Comparison of ENCODE assay signal across 1 cellular context in genomic region chr1:156869455-156869854, GRCh38.
A peak's percentile ranks its signal among the peaks of the same experiment; 100 is the strongest.
TF ChIP-seq lines count a peak whose summit lies in the region.

No MANE protein-coding gene starts in this region.

TF ChIP-seq in K562, 482 proteins besides CTCF, POLR2A, EP300 and RAD21 (continued from another document):
- TF ChIP-seq, protein P1, sequence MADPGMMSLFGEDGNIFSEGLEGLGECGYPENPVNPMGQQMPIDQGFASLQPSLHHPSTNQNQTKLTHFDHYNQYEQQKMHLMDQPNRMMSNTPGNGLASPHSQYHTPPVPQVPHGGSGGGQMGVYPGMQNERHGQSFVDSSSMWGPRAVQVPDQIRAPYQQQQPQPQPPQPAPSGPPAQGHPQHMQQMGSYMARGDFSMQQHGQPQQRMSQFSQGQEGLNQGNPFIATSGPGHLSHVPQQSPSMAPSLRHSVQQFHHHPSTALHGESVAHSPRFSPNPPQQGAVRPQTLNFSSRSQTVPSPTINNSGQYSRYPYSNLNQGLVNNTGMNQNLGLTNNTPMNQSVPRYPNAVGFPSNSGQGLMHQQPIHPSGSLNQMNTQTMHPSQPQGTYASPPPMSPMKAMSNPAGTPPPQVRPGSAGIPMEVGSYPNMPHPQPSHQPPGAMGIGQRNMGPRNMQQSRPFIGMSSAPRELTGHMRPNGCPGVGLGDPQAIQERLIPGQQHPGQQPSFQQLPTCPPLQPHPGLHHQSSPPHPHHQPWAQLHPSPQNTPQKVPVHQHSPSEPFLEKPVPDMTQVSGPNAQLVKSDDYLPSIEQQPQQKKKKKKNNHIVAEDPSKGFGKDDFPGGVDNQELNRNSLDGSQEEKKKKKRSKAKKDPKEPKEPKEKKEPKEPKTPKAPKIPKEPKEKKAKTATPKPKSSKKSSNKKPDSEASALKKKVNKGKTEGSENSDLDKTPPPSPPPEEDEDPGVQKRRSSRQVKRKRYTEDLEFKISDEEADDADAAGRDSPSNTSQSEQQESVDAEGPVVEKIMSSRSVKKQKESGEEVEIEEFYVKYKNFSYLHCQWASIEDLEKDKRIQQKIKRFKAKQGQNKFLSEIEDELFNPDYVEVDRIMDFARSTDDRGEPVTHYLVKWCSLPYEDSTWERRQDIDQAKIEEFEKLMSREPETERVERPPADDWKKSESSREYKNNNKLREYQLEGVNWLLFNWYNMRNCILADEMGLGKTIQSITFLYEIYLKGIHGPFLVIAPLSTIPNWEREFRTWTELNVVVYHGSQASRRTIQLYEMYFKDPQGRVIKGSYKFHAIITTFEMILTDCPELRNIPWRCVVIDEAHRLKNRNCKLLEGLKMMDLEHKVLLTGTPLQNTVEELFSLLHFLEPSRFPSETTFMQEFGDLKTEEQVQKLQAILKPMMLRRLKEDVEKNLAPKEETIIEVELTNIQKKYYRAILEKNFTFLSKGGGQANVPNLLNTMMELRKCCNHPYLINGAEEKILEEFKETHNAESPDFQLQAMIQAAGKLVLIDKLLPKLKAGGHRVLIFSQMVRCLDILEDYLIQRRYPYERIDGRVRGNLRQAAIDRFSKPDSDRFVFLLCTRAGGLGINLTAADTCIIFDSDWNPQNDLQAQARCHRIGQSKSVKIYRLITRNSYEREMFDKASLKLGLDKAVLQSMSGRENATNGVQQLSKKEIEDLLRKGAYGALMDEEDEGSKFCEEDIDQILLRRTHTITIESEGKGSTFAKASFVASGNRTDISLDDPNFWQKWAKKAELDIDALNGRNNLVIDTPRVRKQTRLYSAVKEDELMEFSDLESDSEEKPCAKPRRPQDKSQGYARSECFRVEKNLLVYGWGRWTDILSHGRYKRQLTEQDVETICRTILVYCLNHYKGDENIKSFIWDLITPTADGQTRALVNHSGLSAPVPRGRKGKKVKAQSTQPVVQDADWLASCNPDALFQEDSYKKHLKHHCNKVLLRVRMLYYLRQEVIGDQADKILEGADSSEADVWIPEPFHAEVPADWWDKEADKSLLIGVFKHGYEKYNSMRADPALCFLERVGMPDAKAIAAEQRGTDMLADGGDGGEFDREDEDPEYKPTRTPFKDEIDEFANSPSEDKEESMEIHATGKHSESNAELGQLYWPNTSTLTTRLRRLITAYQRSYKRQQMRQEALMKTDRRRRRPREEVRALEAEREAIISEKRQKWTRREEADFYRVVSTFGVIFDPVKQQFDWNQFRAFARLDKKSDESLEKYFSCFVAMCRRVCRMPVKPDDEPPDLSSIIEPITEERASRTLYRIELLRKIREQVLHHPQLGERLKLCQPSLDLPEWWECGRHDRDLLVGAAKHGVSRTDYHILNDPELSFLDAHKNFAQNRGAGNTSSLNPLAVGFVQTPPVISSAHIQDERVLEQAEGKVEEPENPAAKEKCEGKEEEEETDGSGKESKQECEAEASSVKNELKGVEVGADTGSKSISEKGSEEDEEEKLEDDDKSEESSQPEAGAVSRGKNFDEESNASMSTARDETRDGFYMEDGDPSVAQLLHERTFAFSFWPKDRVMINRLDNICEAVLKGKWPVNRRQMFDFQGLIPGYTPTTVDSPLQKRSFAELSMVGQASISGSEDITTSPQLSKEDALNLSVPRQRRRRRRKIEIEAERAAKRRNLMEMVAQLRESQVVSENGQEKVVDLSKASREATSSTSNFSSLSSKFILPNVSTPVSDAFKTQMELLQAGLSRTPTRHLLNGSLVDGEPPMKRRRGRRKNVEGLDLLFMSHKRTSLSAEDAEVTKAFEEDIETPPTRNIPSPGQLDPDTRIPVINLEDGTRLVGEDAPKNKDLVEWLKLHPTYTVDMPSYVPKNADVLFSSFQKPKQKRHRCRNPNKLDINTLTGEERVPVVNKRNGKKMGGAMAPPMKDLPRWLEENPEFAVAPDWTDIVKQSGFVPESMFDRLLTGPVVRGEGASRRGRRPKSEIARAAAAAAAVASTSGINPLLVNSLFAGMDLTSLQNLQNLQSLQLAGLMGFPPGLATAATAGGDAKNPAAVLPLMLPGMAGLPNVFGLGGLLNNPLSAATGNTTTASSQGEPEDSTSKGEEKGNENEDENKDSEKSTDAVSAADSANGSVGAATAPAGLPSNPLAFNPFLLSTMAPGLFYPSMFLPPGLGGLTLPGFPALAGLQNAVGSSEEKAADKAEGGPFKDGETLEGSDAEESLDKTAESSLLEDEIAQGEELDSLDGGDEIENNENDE (IDR thresholded peaks at IDR 0.05; ENCODE audit: low read depth, low read length) = no peak
- TF ChIP-seq ILK (tag; IDR thresholded peaks at IDR 0.05; ENCODE audit: borderline replicate concordance, low read depth) (no peak), STAG1 (CRISPR knock-in tag; IDR thresholded peaks at IDR 0.05; ENCODE audit: borderline replicate concordance) (no peak), CXXC5 (CRISPR knock-in tag; IDR thresholded peaks at IDR 0.05) (no peak; the same call in 1 of the 2 replicates), PBX2 (CRISPR knock-in tag; IDR thresholded peaks at IDR 0.05; ENCODE audit: low read depth) (no peak), PBX2 (tag; conservative IDR thresholded peaks at IDR 0.05; ENCODE audit: low read depth) (no peak), BHLHE40 (IDR thresholded peaks at IDR 0.05; ENCODE audit: low read length) (no peak), MITF (IDR thresholded peaks at IDR 0.05) (no peak), RBM39 (optimal IDR thresholded peaks at IDR 0.05; ENCODE audit: low read depth, low read length) (no peak), KHSRP (IDR thresholded peaks at IDR 0.05) (no peak), POLR2H (tag; IDR thresholded peaks at IDR 0.05; ENCODE audit: low read depth) (no peak), KAT2B (IDR thresholded peaks at IDR 0.05; ENCODE audit: low read depth, low read length) (no peak), HEY1 (CRISPR knock-in tag; IDR thresholded peaks at IDR 0.05; ENCODE audit: borderline replicate concordance) (no peak), ZNF277 (CRISPR knock-in tag; IDR thresholded peaks at IDR 0.05; ENCODE audit: borderline replicate concordance) (no peak), PHF21A (IDR thresholded peaks at IDR 0.05; ENCODE audit: borderline replicate concordance, low read depth) (no peak), TGIF2 (CRISPR knock-in tag; IDR thresholded peaks at IDR 0.05) (no peak), SRSF3 (IDR thresholded peaks at IDR 0.05; ENCODE audit: insufficient read depth, low read length) (no peak), PHB2 (IDR thresholded peaks at IDR 0.05; ENCODE audit: low read depth) (no peak), ATF3 (IDR thresholded peaks at IDR 0.05) (no peak), ATF3 (CRISPR knock-in tag; conservative IDR thresholded peaks at IDR 0.05) (no peak), MTA1 (IDR thresholded peaks at IDR 0.05; ENCODE audit: borderline replicate concordance) (peak; percentile 26; the same call in 1 of the 2 replicates)
- TF ChIP-seq, protein P2, sequence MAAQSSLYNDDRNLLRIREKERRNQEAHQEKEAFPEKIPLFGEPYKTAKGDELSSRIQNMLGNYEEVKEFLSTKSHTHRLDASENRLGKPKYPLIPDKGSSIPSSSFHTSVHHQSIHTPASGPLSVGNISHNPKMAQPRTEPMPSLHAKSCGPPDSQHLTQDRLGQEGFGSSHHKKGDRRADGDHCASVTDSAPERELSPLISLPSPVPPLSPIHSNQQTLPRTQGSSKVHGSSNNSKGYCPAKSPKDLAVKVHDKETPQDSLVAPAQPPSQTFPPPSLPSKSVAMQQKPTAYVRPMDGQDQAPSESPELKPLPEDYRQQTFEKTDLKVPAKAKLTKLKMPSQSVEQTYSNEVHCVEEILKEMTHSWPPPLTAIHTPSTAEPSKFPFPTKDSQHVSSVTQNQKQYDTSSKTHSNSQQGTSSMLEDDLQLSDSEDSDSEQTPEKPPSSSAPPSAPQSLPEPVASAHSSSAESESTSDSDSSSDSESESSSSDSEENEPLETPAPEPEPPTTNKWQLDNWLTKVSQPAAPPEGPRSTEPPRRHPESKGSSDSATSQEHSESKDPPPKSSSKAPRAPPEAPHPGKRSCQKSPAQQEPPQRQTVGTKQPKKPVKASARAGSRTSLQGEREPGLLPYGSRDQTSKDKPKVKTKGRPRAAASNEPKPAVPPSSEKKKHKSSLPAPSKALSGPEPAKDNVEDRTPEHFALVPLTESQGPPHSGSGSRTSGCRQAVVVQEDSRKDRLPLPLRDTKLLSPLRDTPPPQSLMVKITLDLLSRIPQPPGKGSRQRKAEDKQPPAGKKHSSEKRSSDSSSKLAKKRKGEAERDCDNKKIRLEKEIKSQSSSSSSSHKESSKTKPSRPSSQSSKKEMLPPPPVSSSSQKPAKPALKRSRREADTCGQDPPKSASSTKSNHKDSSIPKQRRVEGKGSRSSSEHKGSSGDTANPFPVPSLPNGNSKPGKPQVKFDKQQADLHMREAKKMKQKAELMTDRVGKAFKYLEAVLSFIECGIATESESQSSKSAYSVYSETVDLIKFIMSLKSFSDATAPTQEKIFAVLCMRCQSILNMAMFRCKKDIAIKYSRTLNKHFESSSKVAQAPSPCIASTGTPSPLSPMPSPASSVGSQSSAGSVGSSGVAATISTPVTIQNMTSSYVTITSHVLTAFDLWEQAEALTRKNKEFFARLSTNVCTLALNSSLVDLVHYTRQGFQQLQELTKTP (IDR thresholded peaks at IDR 0.05; ENCODE audit: low read depth in 1 of 2, partially characterized antibody in 2 of 2) = no peak
- TF ChIP-seq, protein P3, sequence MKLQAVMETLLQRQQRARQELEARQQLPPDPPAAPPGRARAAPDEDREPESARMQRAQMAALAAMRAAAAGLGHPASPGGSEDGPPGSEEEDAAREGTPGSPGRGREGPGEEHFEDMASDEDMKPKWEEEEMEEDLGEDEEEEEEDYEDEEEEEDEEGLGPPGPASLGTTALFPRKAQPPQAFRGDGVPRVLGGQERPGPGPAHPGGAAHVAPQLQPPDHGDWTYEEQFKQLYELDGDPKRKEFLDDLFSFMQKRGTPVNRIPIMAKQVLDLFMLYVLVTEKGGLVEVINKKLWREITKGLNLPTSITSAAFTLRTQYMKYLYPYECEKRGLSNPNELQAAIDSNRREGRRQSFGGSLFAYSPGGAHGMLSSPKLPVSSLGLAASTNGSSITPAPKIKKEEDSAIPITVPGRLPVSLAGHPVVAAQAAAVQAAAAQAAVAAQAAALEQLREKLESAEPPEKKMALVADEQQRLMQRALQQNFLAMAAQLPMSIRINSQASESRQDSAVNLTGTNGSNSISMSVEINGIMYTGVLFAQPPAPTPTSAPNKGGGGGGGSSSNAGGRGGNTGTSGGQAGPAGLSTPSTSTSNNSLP (IDR thresholded peaks at IDR 0.05; ENCODE audit: borderline replicate concordance, low read depth, low read length) = no peak
